In the genomic region with DNA sequence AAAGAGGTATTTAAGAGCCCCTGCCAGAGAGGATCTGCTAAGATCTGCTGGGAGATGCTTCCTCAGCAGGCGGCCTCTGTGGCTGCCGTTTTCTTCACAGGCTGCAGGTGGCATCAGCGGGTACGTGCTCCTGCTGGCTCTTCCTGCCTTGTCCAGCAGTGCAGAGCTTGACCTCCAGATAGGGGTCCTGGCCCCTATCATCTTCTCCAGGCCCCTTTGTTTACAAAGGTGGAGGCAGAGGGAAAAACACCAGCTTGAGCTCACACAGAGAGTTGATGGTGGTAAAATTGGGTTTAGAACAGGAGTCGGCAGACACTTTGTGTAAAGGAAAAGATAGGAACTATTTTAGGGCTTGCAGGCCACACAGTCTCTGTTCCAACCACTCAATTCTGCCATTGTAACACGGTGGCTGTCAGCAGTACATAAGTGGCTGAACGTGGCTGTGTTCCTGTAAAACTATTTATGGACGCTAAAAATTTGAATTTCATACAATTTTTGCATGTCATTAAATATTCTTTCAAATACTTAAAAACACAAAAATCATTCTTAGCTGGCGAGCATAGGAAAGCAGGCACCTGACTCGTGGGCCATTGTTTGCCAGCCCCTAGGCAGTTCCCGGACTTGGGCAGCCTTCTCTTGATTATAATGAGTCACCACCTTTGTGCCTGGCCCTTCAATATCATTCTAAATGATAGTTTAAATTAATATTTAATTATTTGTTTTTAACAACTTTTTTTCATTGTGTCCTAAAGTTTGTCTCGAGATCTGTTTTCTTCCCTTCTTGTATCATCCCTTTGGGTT, we compare ENCODE assay signal across 9 cellular contexts.
DNase-seq lines count a peak whose midpoint lies in the region; ATAC-seq and TF ChIP-seq lines count a peak whose summit lies in the region.
"Had no signal": no experiment of that assay in that cellular context is flagged by ENCODE, and none has a peak within 500 bp of the region (broad histone marks: within the 10 kb centered on the region; RNA-seq: fewer than 3 reads in every experiment).

No MANE protein-coding gene starts in this region.

- H3K9me3 ChIP-seq in mammary epithelial cell (replicated peaks; ENCODE audit: insufficient read depth, low read length) = no peaks in the 10 kb centered on the region

- dilution Hi-C loops in mammary epithelial cell (cut with HindIII; ENCODE audit: low sequenced_read_pairs) = no loop called here

- no peaks in the 10 kb centered on the region for H3K36me3 Mint-ChIP-seq in stimulated activated effector memory CD8-positive, alpha-beta T cell treated with anti-CD3 and anti-CD28 coated beads, Interleukin-12 subunit alpha, Interleukin-12 subunit beta, amount 100 ng/mL, for 72 hours

- H3K27ac ChIP-seq in mammary epithelial cell (ENCODE audit: insufficient read depth, low read depth, low read length) = no peak overlapping the region
- H3K27ac ChIP-seq: skin epidermis had no signal

- H3K4me1 Mint-ChIP-seq in stimulated activated effector memory CD8-positive, alpha-beta T cell treated with anti-CD3 and anti-CD28 coated beads, Interleukin-12 subunit alpha, Interleukin-12 subunit beta, amount 100 ng/mL, for 72 hours = no peaks in the 10 kb centered on the region

- no peak overlapping the region for H3K4me3 Mint-ChIP-seq in stimulated activated effector memory CD8-positive, alpha-beta T cell treated with anti-CD3 and anti-CD28 coated beads, Interleukin-12 subunit alpha, Interleukin-12 subunit beta, amount 100 ng/mL, for 72 hours

- 64% methylated on average over 10 of the region's 12 CpGs for WGBS in mammary epithelial cell (ENCODE audit: low coverage, missing lambda C conversion rate)

- no TSS peak for BruUV-seq in mammary epithelial cell (replicated peaks; lab: Mats Ljungman, UMichigan)

- H3K9ac ChIP-seq in mammary epithelial cell (ENCODE audit: insufficient read depth, low read length) = no peak overlapping the region

- peaks cover 4% of the 10 kb centered on the region for H3K4me1 ChIP-seq in mammary epithelial cell (ENCODE audit: insufficient read depth, low read length)

- H3K27ac Mint-ChIP-seq in stimulated activated effector memory CD8-positive, alpha-beta T cell treated with anti-CD3 and anti-CD28 coated beads, Interleukin-12 subunit alpha, Interleukin-12 subunit beta, amount 100 ng/mL, for 72 hours = no peak overlapping the region

- H2AFZ ChIP-seq in mammary epithelial cell (ENCODE audit: low read depth, low read length) = no peak overlapping the region

- H3K4me3 ChIP-seq in mammary epithelial cell (replicated peaks in 1 of 3; ENCODE audit: insufficient read depth in 1 of 3, low read depth in 2 of 3, low read length in 3 of 3) (no peak overlapping the region), kidney epithelial cell (ENCODE audit: low read depth, low read length) (no peak overlapping the region)
- H3K4me3 ChIP-seq: skin epidermis had no signal

- no peaks in the 10 kb centered on the region for H3K9me3 Mint-ChIP-seq in stimulated activated effector memory CD8-positive, alpha-beta T cell treated with anti-CD3 and anti-CD28 coated beads, Interleukin-12 subunit alpha, Interleukin-12 subunit beta, amount 100 ng/mL, for 72 hours

- peak; percentile 63 for ATAC-seq in HG03139 (IDR thresholded peaks at IDR 0.05; ENCODE audit: unreplicated experiment)
- ATAC-seq in stimulated activated effector memory CD8-positive, alpha-beta T cell treated with anti-CD3 and anti-CD28 coated beads, Interleukin-12 subunit alpha, Interleukin-12 subunit beta, amount 100 ng/mL, for 72 hours = peak; percentile 53

- CTCF ChIA-PET in mammary epithelial cell (lab: Charles Lee; ENCODE audit: low non-redundant PET) = interaction anchor here (0.6 kb wide), 1 partner anchor 99 kb away, joined by 13 read pairs; no protein-coding TSS in a partner anchor

- TF ChIP-seq CTCF in GM13976 (IDR thresholded peaks at IDR 0.05; ENCODE audit: borderline replicate concordance, control extremely low read depth, extremely low read depth, insufficient read depth, missing control alignments) (peak; percentile 78), mammary epithelial cell (conservative IDR thresholded peaks at IDR 0.05 in 1 of 2, IDR thresholded peaks at IDR 0.05 in 1 of 2; ENCODE audit: extremely low read depth in 1 of 2, insufficient read depth in 1 of 2, low read depth in 1 of 2, low read length in 2 of 2) (peak; percentile 64 to 84), kidney epithelial cell (IDR thresholded peaks at IDR 0.05; ENCODE audit: insufficient read depth, low read length, poor library complexity, severe bottlenecking) (peak; percentile 83)

- H3K36me3 ChIP-seq in mammary epithelial cell (ENCODE audit: insufficient read depth, low read length) = no peaks in the 10 kb centered on the region
- no peaks in the 10 kb centered on the region for H3K36me3 ChIP-seq in kidney epithelial cell (ENCODE audit: control insufficient read depth, insufficient read depth, low read length)

- no peak overlapping the region for H3K4me2 ChIP-seq in mammary epithelial cell (ENCODE audit: insufficient read depth, low read depth, low read length)

- in situ Hi-C loops in GM13976 (cut with MboI; ENCODE audit: low sequenced_read_pairs, unreplicated experiment) = no loop called here
- in situ Hi-C loops in mammary epithelial cell (cut with MboI; ENCODE audit: low sequenced_read_pairs in 2 of 2) = no loop called here

- no peaks in the 10 kb centered on the region for H4K20me1 ChIP-seq in mammary epithelial cell (ENCODE audit: insufficient read depth, low read length)

- H3K79me2 ChIP-seq in mammary epithelial cell (ENCODE audit: insufficient read depth, low read length) = no peaks in the 10 kb centered on the region

- intact Hi-C loops in mammary epithelial cell (cut with micrococcal nuclease) = loop anchor here (1.0 to 5.0 kb wide), 4 partner anchors 108 to 260 kb away; no protein-coding TSS in a partner anchor

- peak; percentile 88 for DNase-seq in Ammon's horn (ENCODE audit: low spot score)
- DNase-seq in GM13976 (ENCODE audit: low spot score) = peak; percentile 85
- peak; percentile 26 for DNase-seq in OCI-M2 (lab: John Stamatoyannopoulos, UW; ENCODE audit: unreplicated experiment)
- DNase-seq in mammary epithelial cell = peak; percentile 23
- no peak for DNase-seq in kidney epithelial cell (ENCODE audit: low read depth)
- peak in 1 of 2 donors; percentile 54 for DNase-seq in stimulated activated effector memory CD8-positive, alpha-beta T cell treated with anti-CD3 and anti-CD28 coated beads, Interleukin-12 subunit alpha, Interleukin-12 subunit beta, amount 100 ng/mL, for 72 hours (ENCODE audit: low spot score in 2 of 2)
- DNase-seq in activated effector memory CD4-positive, alpha-beta T cell treated with Interleukin-2 at 50 U/mL for 16 hours = no peak

- H3K27me3 ChIP-seq in mammary epithelial cell (ENCODE audit: insufficient read depth, low read length) = no peaks in the 10 kb centered on the region
- no peaks in the 10 kb centered on the region for H3K27me3 ChIP-seq in kidney epithelial cell (ENCODE audit: control insufficient read depth, insufficient read depth, low read length)

Comparison
In these comparisons a context has a peak if more than half of its experiments do, and no peak if none do; other contexts are left out.
1. DNase-seq: peak in Ammon's horn (single experiment), GM13976 (single experiment), OCI-M2 (single experiment) and mammary epithelial cell (single experiment); none in kidney epithelial cell (single experiment) and activated effector memory CD4-positive, alpha-beta T cell treated with Interleukin-2 at 50 U/mL for 16 hours (single experiment).
2. Peak in every context shown above with its lines, with median percentiles within 50 percentile points of each other: CTCF ChIP-seq.